In genomic region chr5:52995095-52995494, GRCh38 we compare ENCODE assay signal across 1 cellular context.
TF ChIP-seq lines count a peak whose summit lies in the region.

No MANE protein-coding gene starts in this region.

TF ChIP-seq in SK-N-SH treated with all-trans-retinoic acid at 6 μM for 48 hours, 23 proteins besides CTCF, POLR2A, EP300 and RAD21 (continued from another document):
- no peak for TF ChIP-seq CSRNP3 (CRISPR knock-in tag; IDR thresholded peaks at IDR 0.05)
- TF ChIP-seq ZFP30 (CRISPR knock-in tag; IDR thresholded peaks at IDR 0.05), result no peak
- TF ChIP-seq ISL1 (CRISPR knock-in tag; IDR thresholded peaks at IDR 0.05), result no peak
- TF ChIP-seq ZC3H10 (CRISPR knock-in tag; IDR thresholded peaks at IDR 0.05), result no peak
- no peak for TF ChIP-seq CSDC2 (CRISPR knock-in tag; IDR thresholded peaks at IDR 0.05)
- TF ChIP-seq POU6F1 (CRISPR knock-in tag; IDR thresholded peaks at IDR 0.05; ENCODE audit: borderline replicate concordance, low read depth), result no peak
- TF ChIP-seq RARB (CRISPR knock-in tag; IDR thresholded peaks at IDR 0.05), result no peak
- TF ChIP-seq ZFP3 (CRISPR knock-in tag; IDR thresholded peaks at IDR 0.05), result no peak
- TF ChIP-seq ZNF70 (CRISPR knock-in tag; IDR thresholded peaks at IDR 0.05), result no peak
- TF ChIP-seq TOX (CRISPR knock-in tag; IDR thresholded peaks at IDR 0.05; ENCODE audit: borderline replicate concordance), result no peak
- no peak for TF ChIP-seq SNAI2 (CRISPR knock-in tag; IDR thresholded peaks at IDR 0.05)
- no peak for TF ChIP-seq ESRRG (CRISPR knock-in tag; IDR thresholded peaks at IDR 0.05)
- TF ChIP-seq TCF4 (CRISPR knock-in tag; IDR thresholded peaks at IDR 0.05; ENCODE audit: borderline replicate concordance), result no peak
- no peak for TF ChIP-seq PPARA (CRISPR knock-in tag; IDR thresholded peaks at IDR 0.05; ENCODE audit: borderline replicate concordance)
- no peak for TF ChIP-seq ZNF8 (CRISPR knock-in tag; IDR thresholded peaks at IDR 0.05)
TF ChIP-seq in SK-N-SH treated with all-trans-retinoic acid at 6 μM for 48 hours: peak in this region for 0.
